In genomic region chr6:156982168-156982567, GRCh38 we compare ENCODE assay signal across 21 cellular contexts.
"Had no signal": no experiment of that assay in that cellular context is flagged by ENCODE, and none has a peak within 500 bp of the region (broad histone marks: within the 10 kb centered on the region; RNA-seq: fewer than 3 reads in every experiment).

No MANE protein-coding gene starts in this region.

- H3K9me3 Mint-ChIP-seq: activated CD4-positive, alpha-beta memory T cell treated with anti-CD3 and anti-CD28 coated beads for 36 hours; activated naive CD8-positive, alpha-beta T cell treated with anti-CD3 and anti-CD28 coated beads, Interleukin-2, amount 10 ng/mL, durations not matched to agents 7 days and 5 days; activated T-helper 17 cell treated with anti-CD3 and anti-CD28 coated beads, Interleukin-2, amount 50 U/mL, for 72 hours; natural killer cell; stimulated activated effector memory CD8-positive, alpha-beta T cell treated with anti-CD3 and anti-CD28 coated beads, Interleukin-12 subunit alpha, Interleukin-12 subunit beta, amount 100 ng/mL, for 72 hours; WTC11 had no signal

- H3K4me3 Mint-ChIP-seq: activated CD4-positive, alpha-beta memory T cell treated with anti-CD3 and anti-CD28 coated beads for 36 hours; activated naive CD8-positive, alpha-beta T cell treated with anti-CD3 and anti-CD28 coated beads, Interleukin-2, amount 10 ng/mL, durations not matched to agents 7 days and 5 days; activated T-helper 17 cell treated with anti-CD3 and anti-CD28 coated beads, Interleukin-2, amount 50 U/mL, for 72 hours; natural killer cell; stimulated activated effector memory CD8-positive, alpha-beta T cell treated with anti-CD3 and anti-CD28 coated beads, Interleukin-12 subunit alpha, Interleukin-12 subunit beta, amount 100 ng/mL, for 72 hours; WTC11 had no signal

- H3K27ac Mint-ChIP-seq: activated CD4-positive, alpha-beta memory T cell treated with anti-CD3 and anti-CD28 coated beads for 36 hours; activated naive CD8-positive, alpha-beta T cell treated with anti-CD3 and anti-CD28 coated beads, Interleukin-2, amount 10 ng/mL, durations not matched to agents 7 days and 5 days; activated T-helper 17 cell treated with anti-CD3 and anti-CD28 coated beads, Interleukin-2, amount 50 U/mL, for 72 hours; stimulated activated effector memory CD8-positive, alpha-beta T cell treated with anti-CD3 and anti-CD28 coated beads, Interleukin-12 subunit alpha, Interleukin-12 subunit beta, amount 100 ng/mL, for 72 hours; WTC11 had no signal

- H3K27me3 Mint-ChIP-seq: activated CD4-positive, alpha-beta memory T cell treated with anti-CD3 and anti-CD28 coated beads for 36 hours; activated T-helper 17 cell treated with anti-CD3 and anti-CD28 coated beads, Interleukin-2, amount 50 U/mL, for 72 hours had no signal

- DNase-seq: activated CD4-positive, alpha-beta memory T cell treated with anti-CD3 and anti-CD28 coated beads for 36 hours; activated CD4-positive, alpha-beta T cell treated with anti-CD3 and anti-CD28 coated beads for 4 hours; activated naive CD4-positive, alpha-beta T cell treated with Interleukin-2 at 50 U/mL for 16 hours; activated naive CD8-positive, alpha-beta T cell treated with anti-CD3 and anti-CD28 coated beads, Interleukin-2, amount 10 ng/mL, durations not matched to agents 7 days and 5 days; activated T-cell treated with anti-CD3 and anti-CD28 coated beads, Interleukin-2, amount 50 U/mL, for 1 hour; amygdala; body of pancreas; heart right ventricle; mesenchymal stem cell; natural killer cell; sigmoid colon; stimulated activated CD4-positive, alpha-beta T cell treated with anti-CD3 and anti-CD28 coated beads, Interleukin-4, amount 100 ng/mL, for 24 hours; upper lobe of left lung had no signal

- ATAC-seq: activated T-helper 17 cell treated with anti-CD3 and anti-CD28 coated beads, Interleukin-2, amount 50 U/mL, for 72 hours; body of pancreas; esophagus mucosa; gastroesophageal sphincter; heart right ventricle; natural killer cell; stimulated activated effector memory CD8-positive, alpha-beta T cell treated with anti-CD3 and anti-CD28 coated beads, Interleukin-12 subunit alpha, Interleukin-12 subunit beta, amount 100 ng/mL, for 72 hours; WTC11 had no signal

- H3K36me3 Mint-ChIP-seq: activated CD4-positive, alpha-beta memory T cell treated with anti-CD3 and anti-CD28 coated beads for 36 hours; natural killer cell; stimulated activated effector memory CD8-positive, alpha-beta T cell treated with anti-CD3 and anti-CD28 coated beads, Interleukin-12 subunit alpha, Interleukin-12 subunit beta, amount 100 ng/mL, for 72 hours; WTC11 had no signal

- H3K9me3 ChIP-seq: body of pancreas, gastroesophageal sphincter, heart right ventricle, neutrophil, sigmoid colon, thoracic aorta, upper lobe of left lung had no signal

- H3K4me3 ChIP-seq: body of pancreas, coronary artery, gastroesophageal sphincter, heart right ventricle, sigmoid colon, thoracic aorta, upper lobe of left lung had no signal
